17 cellular contexts compared by ENCODE assay signal in genomic region chr5:90483206-90483605, GRCh38. TPM values are rescaled to one million over a fixed set of nuclear protein-coding genes. Genes with fewer than 3 reads are reported as not detected.
A peak's percentile ranks its signal among the peaks of the same experiment; 100 is the strongest.
DNase-seq lines count a peak whose midpoint lies in the region; ATAC-seq, FAIRE-seq and TF ChIP-seq lines count a peak whose summit lies in the region.
"Had no signal": no experiment of that assay in that cellular context is flagged by ENCODE, and none has a peak within 500 bp of the region (broad histone marks: within the 10 kb centered on the region; RNA-seq: fewer than 3 reads in every experiment).

No MANE protein-coding gene starts in this region.

- H3K27me3 Mint-ChIP-seq in osteocyte (ENCODE audit: unreplicated experiment): no peaks in the 10 kb centered on the region

- no peak for TF ChIP-seq POLR2A in GM12891 (IDR thresholded peaks at IDR 0.05; ENCODE audit: low read depth, low read length)

- no peak for ATAC-seq in GM18520 (IDR thresholded peaks at IDR 0.05; ENCODE audit: unreplicated experiment)
- ATAC-seq: CD8-positive, alpha-beta T cell had no signal

- peaks cover 2% of the 10 kb centered on the region for H3K36me3 Mint-ChIP-seq in osteocyte (ENCODE audit: unreplicated experiment)
- H3K36me3 Mint-ChIP-seq: CD8-positive, alpha-beta T cell had no signal

- no peaks in the 10 kb centered on the region for H3K9me3 Mint-ChIP-seq in osteocyte (ENCODE audit: unreplicated experiment)
- H3K9me3 Mint-ChIP-seq: CD8-positive, alpha-beta T cell had no signal

- DNase-seq in GM12891 (ENCODE audit: insufficient read length, low spot score): no peak
- DNase-seq in NCI-H226: peak; percentile 13
- peak; percentile 79 for DNase-seq in dermis blood vessel endothelial cell
- no peak for DNase-seq in osteocyte (ENCODE audit: extremely low spot score, unreplicated experiment)
- no peak for DNase-seq in NCI-H2029 treated with DMSO at 0.1 percent for 48 hours (lab: John Stamatoyannopoulos, UW)
- no peak for DNase-seq in C1 segment of cervical spinal cord (lab: John Stamatoyannopoulos, UW)
- DNase-seq: CD8-positive, alpha-beta T cell; GF-D8; KBM-7; NCI-H1092 treated with DMSO at 0.1 percent for 48 hours; NCI-H1436 treated with DMSO at 0.1 percent for 48 hours; NCI-H1930; NCI-H2171; NCI-H446; NCI-H526; Peyer's patch had no signal

- TF ChIP-seq CTCF in osteocyte (IDR thresholded peaks at IDR 0.05): no peak

- peak; percentile 35 for FAIRE-seq in GM12891 (lab: Jason Lieb, UNC)

- H3K4me3 Mint-ChIP-seq in osteocyte (ENCODE audit: unreplicated experiment): peak overlapping the region; percentile 54
- H3K4me3 Mint-ChIP-seq: CD8-positive, alpha-beta T cell had no signal

- peak overlapping the region; percentile 78 for H3K27ac Mint-ChIP-seq in osteocyte (ENCODE audit: unreplicated experiment)
- H3K27ac Mint-ChIP-seq: CD8-positive, alpha-beta T cell had no signal

- H3K4me1 Mint-ChIP-seq in osteocyte (ENCODE audit: unreplicated experiment): peaks cover 26% of the 10 kb centered on the region

TF ChIP-seq in GM12891, 5 proteins besides CTCF, POLR2A, EP300 and RAD21:
- TF ChIP-seq POU2F2 (IDR thresholded peaks at IDR 0.05; ENCODE audit: low read depth, low read length): no peak
- TF ChIP-seq POLR2AphosphoS5 (IDR thresholded peaks at IDR 0.05; ENCODE audit: low read depth, low read length): no peak
- no peak for TF ChIP-seq SPI1 (IDR thresholded peaks at IDR 0.05; ENCODE audit: low read depth, low read length)
- no peak for TF ChIP-seq TAF1 (IDR thresholded peaks at IDR 0.05; ENCODE audit: low read depth, low read length)
- TF ChIP-seq PAX5 (IDR thresholded peaks at IDR 0.05; ENCODE audit: insufficient read depth, low read length, severe bottlenecking): no peak

RNA-seq across cellular contexts. Expression of gene POLR3G, which starts 8.5 kb away (rescaled TPM):
- 11.8 TPM for polyA plus RNA-seq in GM12891 (2012; ENCODE audit: low read depth, missing spikeins)
- total RNA-seq in dermis blood vessel endothelial cell (4.9 and 12.3 TPM in 2 replicates), osteocyte (3.8 and 4.4 TPM in 2 replicates)

RNA-seq across cellular contexts. Expression of gene MBLAC2, which starts 8.6 kb away (rescaled TPM):
- polyA plus RNA-seq in GM12891 (2012; ENCODE audit: low read depth, missing spikeins): 2.8 TPM
- total RNA-seq in dermis blood vessel endothelial cell (5.6 and 6.3 TPM in 2 replicates), osteocyte (6.3 and 6.6 TPM in 2 replicates)

RNA-seq across cellular contexts. Expression of gene LYSMD3, which starts 46.2 kb away (rescaled TPM):
- 5.5 TPM for polyA plus RNA-seq in GM12891 (2012; ENCODE audit: low read depth, missing spikeins)
- total RNA-seq in dermis blood vessel endothelial cell (18.7 and 26.2 TPM in 2 replicates), osteocyte (18.9 and 20.8 TPM in 2 replicates)

Comparison
In these comparisons a context has a peak if more than half of its experiments do, and no peak if none do; other contexts are left out.
1. DNase-seq: peak in NCI-H226 (single experiment) and dermis blood vessel endothelial cell (single experiment); none in GM12891 (single experiment), osteocyte (single experiment), NCI-H2029 treated with DMSO at 0.1 percent for 48 hours (single experiment) and C1 segment of cervical spinal cord (0 of 14).